In genomic region chr13:30363725-30364124, GRCh38 we compare ENCODE assay signal across 24 cellular contexts. TPM values are rescaled to one million over a fixed set of nuclear protein-coding genes. Genes with fewer than 3 reads are reported as not detected.
A peak's percentile ranks its signal among the peaks of the same experiment; 100 is the strongest.
DNase-seq lines count a peak whose midpoint lies in the region; ATAC-seq and TF ChIP-seq lines count a peak whose summit lies in the region.
"Had no signal": no experiment of that assay in that cellular context is flagged by ENCODE, and none has a peak within 500 bp of the region (broad histone marks: within the 10 kb centered on the region; RNA-seq: fewer than 3 reads in every experiment).

No MANE protein-coding gene starts in this region.

- DNase-seq in left ventricle myocardium inferior (no peak), left cardiac atrium (no peak), nephron progenitor cell (no peak), RPMI8226 (no peak), KG1 (lab: John Stamatoyannopoulos, UW) (no peak), brain microvascular endothelial cell (no peak)
- DNase-seq: activated CD4-positive, alpha-beta memory T cell treated with anti-CD3 and anti-CD28 coated beads for 36 hours; activated naive CD4-positive, alpha-beta T cell; activated T-cell treated with anti-CD3 and anti-CD28 coated beads, Interleukin-2, amount 50 U/mL, for 1 hour; CD8-positive, alpha-beta T cell; cerebellar nuclear complex; effector memory CD8-positive, alpha-beta T cell; naive thymus-derived CD4-positive, alpha-beta T cell; NCI-H524 treated with DMSO at 0.1 percent for 48 hours; SHP77; stimulated activated CD4-positive, alpha-beta T cell treated with anti-CD3 and anti-CD28 coated beads, Interleukin-2, amount 100 ng/mL, for 48 hours; stimulated activated naive CD8-positive, alpha-beta T cell treated with anti-CD3 and anti-CD28 coated beads, Interleukin-15, amount 100 ng/mL, for 72 hours; T-helper 2 cell; upper lobe of left lung had no signal

- no peaks in the 10 kb centered on the region for H3K36me3 ChIP-seq in left ventricle myocardium inferior
- no peaks in the 10 kb centered on the region for H3K36me3 ChIP-seq in brain microvascular endothelial cell (replicated peaks)
- H3K36me3 ChIP-seq: upper lobe of left lung had no signal

- intact Hi-C loops in left ventricle myocardium inferior (cut with micrococcal nuclease): no loop called here
- intact Hi-C loops in left cardiac atrium (cut with DNase I): no loop called here
- intact Hi-C loops in dendritic cell treated with granulocyte-macrophage colony-stimulating factor and Interleukin-4, amounts not matched to agents 40 ng/mL and 50 ng/mL, for 4 days (cut with micrococcal nuclease): no loop called here

- no peak overlapping the region for H3K4me3 Mint-ChIP-seq in dendritic cell treated with granulocyte-macrophage colony-stimulating factor and Interleukin-4, amounts not matched to agents 40 ng/mL and 50 ng/mL, for 4 days
- no peak overlapping the region for H3K4me3 Mint-ChIP-seq in nephron progenitor cell
- H3K4me3 Mint-ChIP-seq: activated CD4-positive, alpha-beta memory T cell treated with anti-CD3 and anti-CD28 coated beads for 36 hours; CD8-positive, alpha-beta T cell; effector memory CD8-positive, alpha-beta T cell; naive thymus-derived CD4-positive, alpha-beta T cell; stimulated activated naive CD8-positive, alpha-beta T cell treated with anti-CD3 and anti-CD28 coated beads, Interleukin-15, amount 100 ng/mL, for 72 hours had no signal

- H3K27ac Mint-ChIP-seq in dendritic cell treated with granulocyte-macrophage colony-stimulating factor and Interleukin-4, amounts not matched to agents 40 ng/mL and 50 ng/mL, for 4 days: peak overlapping the region; percentile 32
- H3K27ac Mint-ChIP-seq in nephron progenitor cell: peak overlapping the region; percentile 94
- H3K27ac Mint-ChIP-seq: activated CD4-positive, alpha-beta memory T cell treated with anti-CD3 and anti-CD28 coated beads for 36 hours; CD8-positive, alpha-beta T cell; effector memory CD8-positive, alpha-beta T cell; naive thymus-derived CD4-positive, alpha-beta T cell; stimulated activated naive CD8-positive, alpha-beta T cell treated with anti-CD3 and anti-CD28 coated beads, Interleukin-15, amount 100 ng/mL, for 72 hours had no signal

- H3K27me3 ChIP-seq in left ventricle myocardium inferior (ENCODE audit: low read depth) (no peaks in the 10 kb centered on the region), brain microvascular endothelial cell (replicated peaks) (no peaks in the 10 kb centered on the region)
- H3K27me3 ChIP-seq: upper lobe of left lung had no signal

- H3K36me3 Mint-ChIP-seq in dendritic cell treated with granulocyte-macrophage colony-stimulating factor and Interleukin-4, amounts not matched to agents 40 ng/mL and 50 ng/mL, for 4 days (ENCODE audit: low read depth): no peaks in the 10 kb centered on the region
- H3K36me3 Mint-ChIP-seq in nephron progenitor cell (ENCODE audit: low read depth): no peaks in the 10 kb centered on the region

- in situ Hi-C loops in brain microvascular endothelial cell (cut with HindIII; ENCODE audit: low pct_ligation_motif_present, low sequenced_read_pairs): no loop called here

- H3K27ac ChIP-seq in left ventricle myocardium inferior (replicated peaks): peak overlapping the region; percentile 68
- no peak overlapping the region for H3K27ac ChIP-seq in brain microvascular endothelial cell
- H3K27ac ChIP-seq: upper lobe of left lung had no signal

- H3K4me1 ChIP-seq in left ventricle myocardium inferior: peaks cover 37% of the 10 kb centered on the region

- H3K4me3 ChIP-seq in left ventricle myocardium inferior (no peak overlapping the region), brain microvascular endothelial cell (ENCODE audit: low read depth, low read length) (no peak overlapping the region)
- H3K4me3 ChIP-seq: upper lobe of left lung had no signal

- ATAC-seq in left cardiac atrium: no peak
- ATAC-seq in GM18861 (IDR thresholded peaks at IDR 0.05; ENCODE audit: unreplicated experiment): no peak
- ATAC-seq: CD8-positive, alpha-beta T cell; effector memory CD8-positive, alpha-beta T cell; naive thymus-derived CD4-positive, alpha-beta T cell; stimulated activated naive CD8-positive, alpha-beta T cell treated with anti-CD3 and anti-CD28 coated beads, Interleukin-15, amount 100 ng/mL, for 72 hours had no signal

- no peaks in the 10 kb centered on the region for H3K9me3 Mint-ChIP-seq in dendritic cell treated with granulocyte-macrophage colony-stimulating factor and Interleukin-4, amounts not matched to agents 40 ng/mL and 50 ng/mL, for 4 days
- H3K9me3 Mint-ChIP-seq in nephron progenitor cell: peaks cover 3% of the 10 kb centered on the region
- H3K9me3 Mint-ChIP-seq: activated CD4-positive, alpha-beta memory T cell treated with anti-CD3 and anti-CD28 coated beads for 36 hours; CD8-positive, alpha-beta T cell; effector memory CD8-positive, alpha-beta T cell; naive thymus-derived CD4-positive, alpha-beta T cell; stimulated activated naive CD8-positive, alpha-beta T cell treated with anti-CD3 and anti-CD28 coated beads, Interleukin-15, amount 100 ng/mL, for 72 hours had no signal

- TF ChIP-seq CTCF in left ventricle myocardium inferior (IDR thresholded peaks at IDR 0.05; ENCODE audit: borderline replicate concordance): no peak
- TF ChIP-seq CTCF in nephron progenitor cell (IDR thresholded peaks at IDR 0.05): no peak
- no peak for TF ChIP-seq CTCF in brain microvascular endothelial cell (IDR thresholded peaks at IDR 0.05; ENCODE audit: low read depth, low read length, missing control alignments)

- H3K4me1 Mint-ChIP-seq in dendritic cell treated with granulocyte-macrophage colony-stimulating factor and Interleukin-4, amounts not matched to agents 40 ng/mL and 50 ng/mL, for 4 days (ENCODE audit: low read depth): peaks cover 61% of the 10 kb centered on the region
- H3K4me1 Mint-ChIP-seq in nephron progenitor cell: peaks cover 50% of the 10 kb centered on the region

- H3K9me3 ChIP-seq in left ventricle myocardium inferior (replicated peaks): no peaks in the 10 kb centered on the region
- H3K9me3 ChIP-seq: upper lobe of left lung had no signal

- no peaks in the 10 kb centered on the region for H3K27me3 Mint-ChIP-seq in dendritic cell treated with granulocyte-macrophage colony-stimulating factor and Interleukin-4, amounts not matched to agents 40 ng/mL and 50 ng/mL, for 4 days
- peaks cover 9% of the 10 kb centered on the region for H3K27me3 Mint-ChIP-seq in nephron progenitor cell (ENCODE audit: low read depth, poor library complexity)
- H3K27me3 Mint-ChIP-seq: activated CD4-positive, alpha-beta memory T cell treated with anti-CD3 and anti-CD28 coated beads for 36 hours; effector memory CD8-positive, alpha-beta T cell; naive thymus-derived CD4-positive, alpha-beta T cell; stimulated activated naive CD8-positive, alpha-beta T cell treated with anti-CD3 and anti-CD28 coated beads, Interleukin-15, amount 100 ng/mL, for 72 hours had no signal

RNA-seq across cellular contexts. Expression of gene KATNAL1, which starts 56.4 kb away (rescaled TPM):
- 46.9 TPM for total RNA-seq in left ventricle myocardium inferior
- 10 to 100 TPM; 41.9 to 42.1 TPM for total RNA-seq in left cardiac atrium

RNA-seq across cellular contexts. Expression of gene UBE2L5, which starts 58.6 kb away (rescaled TPM):
- not detected for total RNA-seq in left ventricle myocardium inferior
- not detected for total RNA-seq in left cardiac atrium
- total RNA-seq: activated CD4-positive, alpha-beta memory T cell treated with anti-CD3 and anti-CD28 coated beads for 36 hours; CD8-positive, alpha-beta T cell; LHCN-M2; lung microvascular endothelial cell; naive thymus-derived CD4-positive, alpha-beta T cell; skeletal muscle tissue; upper lobe of left lung had no signal
